1 cellular context compared by ENCODE assay signal in genomic region chr17:39153541-39154111, GRCh38.
A peak's percentile ranks its signal among the peaks of the same experiment; 100 is the strongest.
TF ChIP-seq lines count a peak whose summit lies in the region.

No MANE protein-coding gene starts in this region.

TF ChIP-seq in HepG2, 621 proteins besides CTCF, POLR2A, EP300 and RAD21 (continues in another document):
- TF ChIP-seq STAT6 (CRISPR knock-in tag; IDR thresholded peaks at IDR 0.05; ENCODE audit: borderline replicate concordance) (peak; percentile 19; the same call in 1 of the 2 replicates), FOXA3 (CRISPR knock-in tag; IDR thresholded peaks at IDR 0.05) (peak; percentile 55), ZNF850 (CRISPR knock-in tag; conservative IDR thresholded peaks at IDR 0.05) (0 out of 2 replicates have a peak, but pooled peaks have one; percentile 86), TFAP4 (IDR thresholded peaks at IDR 0.05; ENCODE audit: borderline replicate concordance, low read depth) (no peak), BATF2 (CRISPR knock-in tag; IDR thresholded peaks at IDR 0.05) (no peak), PREB (CRISPR knock-in tag; IDR thresholded peaks at IDR 0.05) (0 out of 2 replicates have a peak, but pooled peaks have one; percentile 7), ZNF121 (CRISPR knock-in tag; IDR thresholded peaks at IDR 0.05) (peak; percentile 55; the same call in 1 of the 2 replicates), MEF2D (CRISPR knock-in tag; IDR thresholded peaks at IDR 0.05) (0 out of 2 replicates have a peak, but pooled peaks have one; percentile 3), CENPBD1 (CRISPR knock-in tag; IDR thresholded peaks at IDR 0.05; ENCODE audit: borderline replicate concordance, low read depth) (no peak), AGO1 (IDR thresholded peaks at IDR 0.05; ENCODE audit: low read depth, low read length, poor library complexity, severe bottlenecking) (no peak), ZNF224 (CRISPR knock-in tag; IDR thresholded peaks at IDR 0.05) (peak; percentile 15; the same call in 1 of the 2 replicates), ZNF597 (CRISPR knock-in tag; IDR thresholded peaks at IDR 0.05) (0 out of 2 replicates have a peak, but pooled peaks have one; percentile 69), ZFY (CRISPR knock-in tag; IDR thresholded peaks at IDR 0.05) (peak; percentile 12; the same call in 1 of the 2 replicates), FOSL2 (CRISPR knock-in tag; IDR thresholded peaks at IDR 0.05) (peak; percentile 47), MIER2 (CRISPR knock-in tag; IDR thresholded peaks at IDR 0.05) (peak; percentile 36; the same call in 1 of the 2 replicates), SSRP1 (CRISPR knock-in tag; IDR thresholded peaks at IDR 0.05) (peak; percentile 78; the same call in 1 of the 2 replicates), HNF4G (IDR thresholded peaks at IDR 0.05; ENCODE audit: borderline replicate concordance, low read depth, low read length) (peak; percentile 41; the same call in 1 of the 2 replicates), HNF4G (CRISPR knock-in tag; IDR thresholded peaks at IDR 0.05; ENCODE audit: borderline replicate concordance, low read depth) (no peak), ZNF574 (CRISPR knock-in tag; IDR thresholded peaks at IDR 0.05) (peak; percentile 37; the same call in 1 of the 2 replicates), ZFX (CRISPR knock-in tag; IDR thresholded peaks at IDR 0.05; ENCODE audit: low read depth) (peak; percentile 49), GRHL1 (CRISPR knock-in tag; conservative IDR thresholded peaks at IDR 0.05) (no peak), ZNF556 (CRISPR knock-in tag; IDR thresholded peaks at IDR 0.05; ENCODE audit: borderline replicate concordance) (peak; percentile 61; the same call in 1 of the 2 replicates), MED1 (CRISPR knock-in tag; IDR thresholded peaks at IDR 0.05) (peak; percentile 62), KAT8 (CRISPR knock-in tag; IDR thresholded peaks at IDR 0.05) (peak; percentile 36; the same call in 1 of the 2 replicates), NFE2L1 (CRISPR knock-in tag; IDR thresholded peaks at IDR 0.05; ENCODE audit: borderline replicate concordance) (no peak), FOXK1 (CRISPR knock-in tag; IDR thresholded peaks at IDR 0.05; ENCODE audit: borderline replicate concordance, low read depth) (peak; percentile 68; the same call in 1 of the 2 replicates), HNF4A (CRISPR knock-in tag; IDR thresholded peaks at IDR 0.05) (peak; percentile 37; the same call in 1 of the 2 replicates), ZNF3 (CRISPR knock-in tag; IDR thresholded peaks at IDR 0.05) (0 out of 2 replicates have a peak, but pooled peaks have one; percentile 14), HOXA5 (CRISPR knock-in tag; IDR thresholded peaks at IDR 0.05) (0 out of 2 replicates have a peak, but pooled peaks have one; percentile 51), RXRA (CRISPR knock-in tag; IDR thresholded peaks at IDR 0.05) (peak; percentile 38; the same call in 1 of the 2 replicates), PRPF4 (IDR thresholded peaks at IDR 0.05; ENCODE audit: low read depth, low read length, poor library complexity, severe bottlenecking) (peak; percentile 65), ZNF205 (CRISPR knock-in tag; IDR thresholded peaks at IDR 0.05) (peak; percentile 74; the same call in 1 of the 2 replicates), HCFC1 (IDR thresholded peaks at IDR 0.05; ENCODE audit: low read depth, low read length) (0 out of 2 replicates have a peak, but pooled peaks have one; percentile 32), PHF21A (CRISPR knock-in tag; IDR thresholded peaks at IDR 0.05) (peak; percentile 71; the same call in 1 of the 2 replicates), ZNF564 (CRISPR knock-in tag; IDR thresholded peaks at IDR 0.05) (peak; percentile 30; the same call in 1 of the 2 replicates), BCL6 (CRISPR knock-in tag; IDR thresholded peaks at IDR 0.05) (peak; percentile 64; the same call in 1 of the 2 replicates), AHR (CRISPR knock-in tag; IDR thresholded peaks at IDR 0.05) (peak; percentile 89; the same call in 1 of the 2 replicates), ZNF264 (CRISPR knock-in tag; IDR thresholded peaks at IDR 0.05) (0 out of 2 replicates have a peak, but pooled peaks have one; percentile 45), NFYB (CRISPR knock-in tag; IDR thresholded peaks at IDR 0.05) (no peak), TGIF2 (CRISPR knock-in tag; IDR thresholded peaks at IDR 0.05) (peak; percentile 65; the same call in 1 of the 2 replicates), ETV6 (CRISPR knock-in tag; conservative IDR thresholded peaks at IDR 0.05) (peak; percentile 41; the same call in 1 of the 2 replicates), NR2F6 (IDR thresholded peaks at IDR 0.05) (peak; percentile 30; the same call in 1 of the 2 replicates), NR2F6 (CRISPR knock-in tag; IDR thresholded peaks at IDR 0.05) (peak; percentile 55; the same call in 1 of the 2 replicates), REXO4 (CRISPR knock-in tag; IDR thresholded peaks at IDR 0.05; ENCODE audit: borderline replicate concordance) (no peak), ZNF607 (CRISPR knock-in tag; IDR thresholded peaks at IDR 0.05; ENCODE audit: borderline replicate concordance) (no peak; the same call in 1 of the 2 replicates), ZNF816 (CRISPR knock-in tag; IDR thresholded peaks at IDR 0.05; ENCODE audit: borderline replicate concordance) (no peak; the same call in 1 of the 2 replicates), GATAD2A (CRISPR knock-in tag; IDR thresholded peaks at IDR 0.05) (peak; percentile 45; the same call in 1 of the 2 replicates), GLI4 (CRISPR knock-in tag; IDR thresholded peaks at IDR 0.05; ENCODE audit: borderline replicate concordance) (peak; percentile 14; the same call in 1 of the 2 replicates), YEATS4 (CRISPR knock-in tag; IDR thresholded peaks at IDR 0.05; ENCODE audit: borderline replicate concordance) (peak; percentile 56; the same call in 1 of the 2 replicates), SPEN (CRISPR knock-in tag; IDR thresholded peaks at IDR 0.05; ENCODE audit: low read depth) (no peak; the same call in 1 of the 2 replicates), CCAR2 (optimal IDR thresholded peaks at IDR 0.05; ENCODE audit: low read depth, low read length) (peak; percentile 61), HOXA3 (CRISPR knock-in tag; IDR thresholded peaks at IDR 0.05) (peak; percentile 44), SKI (IDR thresholded peaks at IDR 0.05; ENCODE audit: partially characterized antibody) (peak; percentile 33), ZEB1 (IDR thresholded peaks at IDR 0.05; ENCODE audit: insufficient replicate concordance, low read depth) (peak; percentile 65), SNAPC5 (CRISPR knock-in tag; IDR thresholded peaks at IDR 0.05; ENCODE audit: borderline replicate concordance) (0 out of 2 replicates have a peak, but pooled peaks have one; percentile 15)
